Comparison of ENCODE assay signal across 28 cellular contexts in genomic region chr3:39905788-39906187, GRCh38.
"Had no signal": no experiment of that assay in that cellular context is flagged by ENCODE, and none has a peak within 500 bp of the region (broad histone marks: within the 10 kb centered on the region; RNA-seq: fewer than 3 reads in every experiment).

No MANE protein-coding gene starts in this region.

- H3K9me3 ChIP-seq: colonic mucosa, esophagus muscularis mucosa, esophagus squamous epithelium, gastrocnemius medialis, gastroesophageal sphincter, heart left ventricle, heart right ventricle had no signal

- H3K27ac ChIP-seq: colonic mucosa, coronary artery, dorsolateral prefrontal cortex, epithelial cell of prostate, esophagus muscularis mucosa, esophagus squamous epithelium, foreskin keratinocyte, gastrocnemius medialis, gastroesophageal sphincter, heart left ventricle, heart right ventricle had no signal

- H3K36me3 ChIP-seq: colonic mucosa, esophagus muscularis mucosa, esophagus squamous epithelium, gastrocnemius medialis, gastroesophageal sphincter, heart left ventricle, heart right ventricle had no signal

- H3K4me3 ChIP-seq: colonic mucosa, coronary artery, dorsolateral prefrontal cortex, esophagus muscularis mucosa, esophagus squamous epithelium, gastrocnemius medialis, gastroesophageal sphincter, heart left ventricle, heart right ventricle had no signal

- H3K4me1 ChIP-seq: colonic mucosa, foreskin keratinocyte, gastrocnemius medialis, gastroesophageal sphincter had no signal

- DNase-seq: colonic mucosa; cortex of kidney; dermis blood vessel endothelial cell; dorsolateral prefrontal cortex; effector CD4-positive, alpha-beta T cell; effector CD8-positive, alpha-beta T cell; effector memory CD4-positive, alpha-beta T cell; effector memory CD8-positive, alpha-beta T cell; endodermal cell; erythroblast; esophagus squamous epithelium; foreskin fibroblast; foreskin keratinocyte; foreskin melanocyte; gastrocnemius medialis; glutamatergic neuron; head of caudate nucleus; heart left ventricle; heart right ventricle had no signal

- H3K27me3 ChIP-seq: colonic mucosa, dorsolateral prefrontal cortex, esophagus squamous epithelium, foreskin keratinocyte, gastrocnemius medialis, gastroesophageal sphincter, heart left ventricle, heart right ventricle had no signal

- FAIRE-seq: colon, endometrium, endothelial cell of umbilical vein, frontal cortex had no signal

- ATAC-seq: effector memory CD8-positive, alpha-beta T cell; esophagus mucosa; foreskin keratinocyte; gastrocnemius medialis; gastroesophageal sphincter; heart left ventricle; heart right ventricle had no signal
